11 cellular contexts compared by ENCODE assay signal in genomic region chr21:37462087-37462861, GRCh38.
DNase-seq lines count a peak whose midpoint lies in the region; ATAC-seq and TF ChIP-seq lines count a peak whose summit lies in the region.
"Had no signal": no experiment of that assay in that cellular context is flagged by ENCODE, and none has a peak within 500 bp of the region (broad histone marks: within the 10 kb centered on the region; RNA-seq: fewer than 3 reads in every experiment).

No MANE protein-coding gene starts in this region.

- H3K9ac ChIP-seq in SU-DHL-6 (ENCODE audit: low read length): no peak overlapping the region
- H3K9ac ChIP-seq in fibroblast of lung (ENCODE audit: insufficient read depth, low read length): no peak overlapping the region

- peaks cover 20% of the 10 kb centered on the region; the same call in 1 of the 2 replicates for H3F3A ChIP-seq in SU-DHL-6 (ENCODE audit: insufficient read depth)

- intact Hi-C loops in left ventricle myocardium superior (cut with micrococcal nuclease): loop anchor here (10.0 kb wide), 1 partner anchor 87 kb away; no protein-coding TSS in a partner anchor
- intact Hi-C loops in left cardiac atrium (cut with DNase I): no loop called here
- intact Hi-C loops in stomach (cut with DNase I; ENCODE audit: low total_unique reads): no loop called here

- no peaks in the 10 kb centered on the region for H3K9me2 ChIP-seq in SU-DHL-6 (replicated peaks; ENCODE audit: insufficient read depth, low read length)

- H3K79me2 ChIP-seq in SU-DHL-6 (ENCODE audit: insufficient read depth, low read length) (peaks cover 99% of the 10 kb centered on the region), fibroblast of lung (ENCODE audit: control insufficient read depth, insufficient read depth, low read length) (peaks cover 90% of the 10 kb centered on the region)

- TF ChIP-seq CTCF in SU-DHL-6 (IDR thresholded peaks at IDR 0.05; ENCODE audit: insufficient read depth, low read length, poor library complexity, severe bottlenecking) (no peak), fibroblast of lung (conservative IDR thresholded peaks at IDR 0.05 in 1 of 2, IDR thresholded peaks at IDR 0.05 in 1 of 2; ENCODE audit: low read depth in 1 of 2, low read length in 2 of 2) (no peak), stomach (IDR thresholded peaks at IDR 0.05) (no peak)

- H3K27ac ChIP-seq in SU-DHL-6 (ENCODE audit: low read depth, low read length) (no peak overlapping the region), fibroblast of lung (ENCODE audit: insufficient read depth, low read length) (peak overlapping the region; percentile 1), stomach (peak overlapping the region in 3 of 5 donors; percentile 39 to 78 (median 76))
- H3K27ac ChIP-seq: left lung had no signal

- ATAC-seq in left ventricle myocardium superior (peak; percentile 13), left cardiac atrium (no peak), GM18867 (IDR thresholded peaks at IDR 0.05; ENCODE audit: unreplicated experiment) (no peak)

- no peaks in the 10 kb centered on the region for H3K9me3 ChIP-seq in SU-DHL-6 (ENCODE audit: insufficient read depth, low read length)
- H3K9me3 ChIP-seq in fibroblast of lung (ENCODE audit: control insufficient read depth, insufficient read depth, low read depth, low read length): no peaks in the 10 kb centered on the region
- H3K9me3 ChIP-seq in stomach: no peaks in the 10 kb centered on the region
- H3K9me3 ChIP-seq: left lung had no signal

- H3K27me3 ChIP-seq in SU-DHL-6 (ENCODE audit: low read length) (no peaks in the 10 kb centered on the region), fibroblast of lung (ENCODE audit: control insufficient read depth, insufficient read depth, low read length) (no peaks in the 10 kb centered on the region), stomach (no peaks in the 10 kb centered on the region)
- H3K27me3 ChIP-seq: left lung had no signal

- H3K36me3 ChIP-seq in SU-DHL-6 (ENCODE audit: low read length) (peaks cover 11% of the 10 kb centered on the region; the same call in 1 of the 2 replicates), fibroblast of lung (ENCODE audit: control insufficient read depth, insufficient read depth, low read length) (no peaks in the 10 kb centered on the region), stomach (no peaks in the 10 kb centered on the region)
- H3K36me3 ChIP-seq: left lung had no signal

- H4K20me1 ChIP-seq in SU-DHL-6 (ENCODE audit: low read depth, low read length): peaks cover 36% of the 10 kb centered on the region
- H4K20me1 ChIP-seq in fibroblast of lung (ENCODE audit: control insufficient read depth, extremely low read depth, insufficient read depth, low read length): peaks cover 3% of the 10 kb centered on the region

- no peak for TF ChIP-seq POLR2A in stomach (IDR thresholded peaks at IDR 0.05)

- H3K4me3 ChIP-seq in SU-DHL-6 (ENCODE audit: insufficient read depth, low read length, poor library complexity, severe bottlenecking) (no peak overlapping the region), fibroblast of lung (replicated peaks in 1 of 4; ENCODE audit: control extremely low read depth in 1 of 4, insufficient read depth in 1 of 4, low read depth in 3 of 4, low read length in 4 of 4) (no peak overlapping the region), stomach (no peak overlapping the region)

- no peak for TF ChIP-seq EP300 in stomach (IDR thresholded peaks at IDR 0.05)

- WGBS in stomach, 5 donors: 40 to 59% (median 44%) methylated on average over 5 of the region's 5 CpGs

- H2AFZ ChIP-seq in SU-DHL-6 (ENCODE audit: low read depth, low read length, severe bottlenecking) (no peak overlapping the region), fibroblast of lung (ENCODE audit: low read length) (no peak overlapping the region)

- peaks cover 11% of the 10 kb centered on the region for H3K4me1 ChIP-seq in fibroblast of lung (ENCODE audit: control insufficient read depth, extremely low read depth, insufficient read depth, low read length)
- peaks cover 41 to 94% (median 69%) of the 10 kb centered on the region in 4 donors for H3K4me1 ChIP-seq in stomach

- H3K4me2 ChIP-seq in SU-DHL-6 (ENCODE audit: low read depth, low read length, poor library complexity, severe bottlenecking) (peak overlapping the region; percentile 2), fibroblast of lung (ENCODE audit: extremely low read depth, insufficient read depth, low read length) (peak overlapping the region; percentile 9)

- DNase-seq in left ventricle myocardium superior (no peak), left cardiac atrium (no peak), fibroblast of lung (ENCODE audit: low read depth in 2 of 2) (no peak), stomach (no peak), COLO829 (ENCODE audit: low spot score) (no peak), RKO (ENCODE audit: low spot score) (no peak)
- DNase-seq: left lung, NCI-H510A, T-helper 9 cell had no signal
